ENCODE assay signal across 8 cellular contexts in genomic region chr1:56584910-56585528, GRCh38. TPM values are rescaled to one million over a fixed set of nuclear protein-coding genes. Genes with fewer than 3 reads are reported as not detected.
DNase-seq lines count a peak whose midpoint lies in the region; ATAC-seq and TF ChIP-seq lines count a peak whose summit lies in the region.

No MANE protein-coding gene starts in this region.

- no peak for TF ChIP-seq EP300 in ovary (IDR thresholded peaks at IDR 0.05)

- H3K36me3 ChIP-seq in SK-N-MC (ENCODE audit: insufficient read depth, low read length) (no peaks in the 10 kb centered on the region), ovary (no peaks in the 10 kb centered on the region)

- no peak overlapping the region for H3K9ac ChIP-seq in SK-N-MC (ENCODE audit: insufficient read length)

- DNase-seq in GM12865 (ENCODE audit: low read depth), result peak; percentile 47
- DNase-seq in SK-N-MC (ENCODE audit: low read depth, low spot score), result peak; percentile 16
- peak; percentile 83 for DNase-seq in fibroblast of pulmonary artery (ENCODE audit: low read depth)
- DNase-seq in ovary, result peak in 1 of 5 donors; percentile 53
- DNase-seq in islet precursor cell, result no peak
- DNase-seq in activated CD4-positive, CD25-positive, alpha-beta regulatory T cell treated with anti-CD3 and anti-CD28 coated beads, Interleukin-2, amount 50 U/mL, for 72 hours, result no peak

- H3K9me3 ChIP-seq in SK-N-MC (ENCODE audit: low read depth, low read length), result no peaks in the 10 kb centered on the region
- no peaks in the 10 kb centered on the region for H3K9me3 ChIP-seq in ovary

- H3K4me1 ChIP-seq in ovary (ENCODE audit: insufficient read depth), result peaks cover 1% of the 10 kb centered on the region

- H3K27ac ChIP-seq in SK-N-MC (no peak overlapping the region), ovary (no peak overlapping the region)

- WGBS in ovary, 3 donors, result 15 to 19% (median 17%) methylated on average over 5 of the region's 5 CpGs

- ATAC-seq in GM18873 (IDR thresholded peaks at IDR 0.05; ENCODE audit: low FRiP score, unreplicated experiment), result no peak

- H3K27me3 ChIP-seq in ovary, result no peaks in the 10 kb centered on the region

- intact Hi-C loops in ovary (cut with DNase I), result loop anchor here (2.0 to 10.0 kb wide), 6 partner anchors 870 to 1440 kb away; no protein-coding TSS in a partner anchor

- H3K4me3 ChIP-seq in GM12865 (ENCODE audit: low read depth, low read length), result no peak overlapping the region
- H3K4me3 ChIP-seq in SK-N-MC, result no peak overlapping the region
- H3K4me3 ChIP-seq in fibroblast of pulmonary artery (replicated peaks; ENCODE audit: low read depth, low read length), result no peak overlapping the region
- H3K4me3 ChIP-seq in ovary, result no peak overlapping the region

- TF ChIP-seq CTCF in GM12865 (IDR thresholded peaks at IDR 0.05; ENCODE audit: insufficient read depth, low read depth, low read length, missing control alignments), result peak; percentile 60
- peak; percentile 85 for TF ChIP-seq CTCF in LNCAP (IDR thresholded peaks at IDR 0.05)
- TF ChIP-seq CTCF in fibroblast of pulmonary artery (IDR thresholded peaks at IDR 0.05; ENCODE audit: low read length, missing control alignments), result peak; percentile 80
- peak; percentile 55 to 89 (median 82) for TF ChIP-seq CTCF in ovary (IDR thresholded peaks at IDR 0.05)

- no peak for TF ChIP-seq POLR2A in ovary (IDR thresholded peaks at IDR 0.05)

RNA-seq across cellular contexts. Expression of gene PLPP3, which starts 5.7 kb away (rescaled TPM):
- total RNA-seq in ovary, result 100 to 1,000 TPM in 4 of 7 donors, 10 to 100 TPM in 3; 51.4 to 183 (median 125) TPM
- polyA plus RNA-seq in ovary, result 100 to 1,000 TPM; 121 to 188 TPM

Comparison
In these comparisons a context has a peak if more than half of its experiments do, and no peak if none do; other contexts are left out.
1. DNase-seq: peak in GM12865 (single experiment), SK-N-MC (single experiment) and fibroblast of pulmonary artery (single experiment); none in islet precursor cell (single experiment) and activated CD4-positive, CD25-positive, alpha-beta regulatory T cell treated with anti-CD3 and anti-CD28 coated beads, Interleukin-2, amount 50 U/mL, for 72 hours (single experiment).
2. Peak in every context shown above with its lines, with median percentiles within 50 percentile points of each other: CTCF ChIP-seq.